2 cellular contexts compared by ENCODE assay signal in genomic region chr20:11080010-11080409, GRCh38.
TF ChIP-seq lines count a peak whose summit lies in the region.

No MANE protein-coding gene starts in this region.

TF ChIP-seq in GM12878, 131 proteins besides CTCF, POLR2A, EP300 and RAD21:
- TF ChIP-seq MEF2B (IDR thresholded peaks at IDR 0.05; ENCODE audit: partially characterized antibody, poor library complexity, severe bottlenecking) (peak; percentile 79), FOXM1 (IDR thresholded peaks at IDR 0.05; ENCODE audit: low read depth, low read length) (no peak), CBFB (IDR thresholded peaks at IDR 0.05; ENCODE audit: low read depth) (no peak)

TF ChIP-seq in neural cell, 6 proteins besides CTCF, POLR2A, EP300 and RAD21:
- TF ChIP-seq EZH2 (IDR thresholded peaks at IDR 0.05; ENCODE audit: borderline replicate concordance, insufficient read depth, low read length, poor library complexity, severe bottlenecking) (no peak), POLR2AphosphoS5 (IDR thresholded peaks at IDR 0.05) (no peak), SMC3 (conservative IDR thresholded peaks at IDR 0.05; ENCODE audit: poor library complexity) (no peak), TAF1 (IDR thresholded peaks at IDR 0.05; ENCODE audit: low read depth) (no peak), REST (IDR thresholded peaks at IDR 0.05; ENCODE audit: borderline replicate concordance) (no peak), MXI1 (conservative IDR thresholded peaks at IDR 0.05; ENCODE audit: poor library complexity, severe bottlenecking) (no peak)
